Comparison of ENCODE assay signal across 1 cellular context in genomic region chr20:45969712-45970634, GRCh38.
A peak's percentile ranks its signal among the peaks of the same experiment; 100 is the strongest.
TF ChIP-seq lines count a peak whose summit lies in the region.

No MANE protein-coding gene starts in this region.

TF ChIP-seq in HepG2, 621 proteins besides CTCF, POLR2A, EP300 and RAD21 (continues in another document):
- TF ChIP-seq ZSCAN29 (CRISPR knock-in tag; conservative IDR thresholded peaks at IDR 0.05) (no peak), ARID4A (CRISPR knock-in tag; IDR thresholded peaks at IDR 0.05; ENCODE audit: borderline replicate concordance) (peak; percentile 32; the same call in 1 of the 2 replicates), HMGXB4 (CRISPR knock-in tag; IDR thresholded peaks at IDR 0.05; ENCODE audit: borderline replicate concordance in 1 of 2, low read depth in 1 of 2) (peak; percentile 50 to 53; a peak in 2 of 4 replicates), ZNF235 (CRISPR knock-in tag; IDR thresholded peaks at IDR 0.05; ENCODE audit: borderline replicate concordance) (0 out of 2 replicates have a peak, but pooled peaks have one; percentile 33), NR1H2 (CRISPR knock-in tag; IDR thresholded peaks at IDR 0.05; ENCODE audit: borderline replicate concordance, low read depth) (no peak), MBD4 (IDR thresholded peaks at IDR 0.05; ENCODE audit: borderline replicate concordance, low read length) (no peak), ZNF788 (CRISPR knock-in tag; IDR thresholded peaks at IDR 0.05; ENCODE audit: borderline replicate concordance) (0 out of 2 replicates have a peak, but pooled peaks have one; percentile 6), ZNF326 (CRISPR knock-in tag; IDR thresholded peaks at IDR 0.05; ENCODE audit: borderline replicate concordance) (no peak), RFX5 (IDR thresholded peaks at IDR 0.05; ENCODE audit: low read depth, low read length) (no peak), SOX13 (IDR thresholded peaks at IDR 0.05) (no peak), SOX13 (CRISPR knock-in tag; conservative IDR thresholded peaks at IDR 0.05 in 1 of 2, IDR thresholded peaks at IDR 0.05 in 1 of 2) (0 out of 4 replicates have a peak, but pooled peaks of 1 of the 2 experiments have one; percentile 11), LBX2 (CRISPR knock-in tag; IDR thresholded peaks at IDR 0.05; ENCODE audit: borderline replicate concordance) (no peak), SOX5 (CRISPR knock-in tag; IDR thresholded peaks at IDR 0.05; ENCODE audit: borderline replicate concordance) (no peak), ZNF7 (CRISPR knock-in tag; IDR thresholded peaks at IDR 0.05) (no peak), HHEX (CRISPR knock-in tag; IDR thresholded peaks at IDR 0.05) (no peak), ZNF839 (CRISPR knock-in tag; IDR thresholded peaks at IDR 0.05; ENCODE audit: borderline replicate concordance) (0 out of 2 replicates have a peak, but pooled peaks have one; percentile 56), PCBP1 (IDR thresholded peaks at IDR 0.05; ENCODE audit: borderline replicate concordance, low read depth, low read length) (no peak), SP4 (CRISPR knock-in tag; IDR thresholded peaks at IDR 0.05) (peak; percentile 59), HMGA1 (CRISPR knock-in tag; conservative IDR thresholded peaks at IDR 0.05) (no peak), MIER2 (CRISPR knock-in tag; IDR thresholded peaks at IDR 0.05) (peak; percentile 44; the same call in 1 of the 2 replicates), MXD4 (CRISPR knock-in tag; IDR thresholded peaks at IDR 0.05) (peak; percentile 70; the same call in 1 of the 2 replicates), ZNF460 (CRISPR knock-in tag; IDR thresholded peaks at IDR 0.05; ENCODE audit: borderline replicate concordance) (no peak), RBM39 (IDR thresholded peaks at IDR 0.05; ENCODE audit: low read depth, low read length, poor library complexity, severe bottlenecking) (peak; percentile 20), RELA (CRISPR knock-in tag; IDR thresholded peaks at IDR 0.05) (0 out of 2 replicates have a peak, but pooled peaks have one; percentile 23), TCF12 (IDR thresholded peaks at IDR 0.05) (no peak), TCF12 (CRISPR knock-in tag; IDR thresholded peaks at IDR 0.05) (no peak), ARNTL (CRISPR knock-in tag; IDR thresholded peaks at IDR 0.05) (no peak), GRHL1 (CRISPR knock-in tag; conservative IDR thresholded peaks at IDR 0.05) (no peak), TBX2 (CRISPR knock-in tag; IDR thresholded peaks at IDR 0.05; ENCODE audit: borderline replicate concordance) (no peak), ZKSCAN1 (IDR thresholded peaks at IDR 0.05; ENCODE audit: low read length) (no peak), ZFP1 (CRISPR knock-in tag; IDR thresholded peaks at IDR 0.05) (0 out of 2 replicates have a peak, but pooled peaks have one; percentile 36), ZNF749 (CRISPR knock-in tag; IDR thresholded peaks at IDR 0.05; ENCODE audit: borderline replicate concordance) (no peak), PREB (CRISPR knock-in tag; IDR thresholded peaks at IDR 0.05) (0 out of 2 replicates have a peak, but pooled peaks have one; percentile 46), ZFY (CRISPR knock-in tag; IDR thresholded peaks at IDR 0.05) (peak; percentile 12; the same call in 1 of the 2 replicates), ZNF660 (CRISPR knock-in tag; IDR thresholded peaks at IDR 0.05; ENCODE audit: borderline replicate concordance, low read depth) (no peak), HDAC2 (CRISPR knock-in tag; IDR thresholded peaks at IDR 0.05) (peak; percentile 47; the same call in 1 of the 2 replicates), THAP9 (CRISPR knock-in tag; IDR thresholded peaks at IDR 0.05; ENCODE audit: borderline replicate concordance) (0 out of 2 replicates have a peak, but pooled peaks have one; percentile 31), MYC (CRISPR knock-in tag; IDR thresholded peaks at IDR 0.05; ENCODE audit: borderline replicate concordance) (peak; percentile 36; the same call in 1 of the 2 replicates), AGO2 (optimal IDR thresholded peaks at IDR 0.05; ENCODE audit: low read depth, low read length) (no peak), SMAD3 (CRISPR knock-in tag; IDR thresholded peaks at IDR 0.05) (peak; percentile 56; the same call in 1 of the 2 replicates), NCOA2 (CRISPR knock-in tag; IDR thresholded peaks at IDR 0.05) (no peak; the same call in 1 of the 2 replicates), DRAP1 (CRISPR knock-in tag; IDR thresholded peaks at IDR 0.05) (0 out of 2 replicates have a peak, but pooled peaks have one; percentile 24), RXRB (CRISPR knock-in tag; IDR thresholded peaks at IDR 0.05; ENCODE audit: borderline replicate concordance) (no peak), GLI4 (CRISPR knock-in tag; IDR thresholded peaks at IDR 0.05; ENCODE audit: borderline replicate concordance) (no peak), RXRA (CRISPR knock-in tag; IDR thresholded peaks at IDR 0.05) (0 out of 2 replicates have a peak, but pooled peaks have one; percentile 11), ZNF574 (CRISPR knock-in tag; IDR thresholded peaks at IDR 0.05) (peak; percentile 69; the same call in 1 of the 2 replicates), NCOA1 (CRISPR knock-in tag; IDR thresholded peaks at IDR 0.05) (no peak), NFKB2 (CRISPR knock-in tag; IDR thresholded peaks at IDR 0.05; ENCODE audit: borderline replicate concordance) (0 out of 2 replicates have a peak, but pooled peaks have one; percentile 32), ZNF772 (CRISPR knock-in tag; IDR thresholded peaks at IDR 0.05) (0 out of 2 replicates have a peak, but pooled peaks have one; percentile 51), ZNF354B (CRISPR knock-in tag; IDR thresholded peaks at IDR 0.05) (peak; percentile 42; the same call in 1 of the 2 replicates), ZNF12 (CRISPR knock-in tag; IDR thresholded peaks at IDR 0.05) (0 out of 2 replicates have a peak, but pooled peaks have one; percentile 17), SRY (CRISPR knock-in tag; IDR thresholded peaks at IDR 0.05) (no peak), CHCHD3 (CRISPR knock-in tag; IDR thresholded peaks at IDR 0.05) (0 out of 2 replicates have a peak, but pooled peaks have one; percentile 41), DNMT3B (CRISPR knock-in tag; conservative IDR thresholded peaks at IDR 0.05) (0 out of 2 replicates have a peak, but pooled peaks have one; percentile 44), ZMYM4 (CRISPR knock-in tag; IDR thresholded peaks at IDR 0.05) (peak; percentile 27; the same call in 1 of the 2 replicates), ZNF205 (CRISPR knock-in tag; IDR thresholded peaks at IDR 0.05) (no peak)
